ENCODE assay signal across 16 cellular contexts in the genomic region with DNA sequence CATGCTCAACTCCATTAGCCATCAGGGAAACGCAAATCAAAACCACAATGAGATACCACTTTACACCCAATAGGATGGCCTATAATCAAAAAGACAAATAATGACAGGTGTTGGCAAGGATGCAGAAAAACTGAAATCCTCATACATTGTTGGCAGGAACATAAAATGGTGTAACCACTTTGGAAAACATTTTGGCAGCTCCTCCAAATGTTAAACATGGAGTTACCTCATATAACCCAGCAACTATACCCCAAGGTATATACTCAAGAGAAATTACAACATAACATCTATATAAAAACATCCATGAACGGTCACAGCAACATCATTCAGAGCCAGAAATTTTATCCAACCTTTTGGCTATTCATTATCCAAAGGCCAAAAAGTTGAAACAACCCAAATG. TPM values are rescaled to one million over a fixed set of nuclear protein-coding genes. Genes with fewer than 3 reads are reported as not detected.
DNase-seq lines count a peak whose midpoint lies in the region; ATAC-seq and TF ChIP-seq lines count a peak whose summit lies in the region.
"Had no signal": no experiment of that assay in that cellular context is flagged by ENCODE, and none has a peak within 500 bp of the region (broad histone marks: within the 10 kb centered on the region; RNA-seq: fewer than 3 reads in every experiment).

No MANE protein-coding gene starts in this region.

- 82 to 94% (median 90%) methylated on average over 2 of the region's 2 CpGs for WGBS in stomach, 5 donors

- no peaks in the 10 kb centered on the region for H3K9me3 ChIP-seq in stomach

- no peak for TF ChIP-seq POLR2A in stomach (IDR thresholded peaks at IDR 0.05)

- H3K27me3 ChIP-seq in stomach = no peaks in the 10 kb centered on the region

- ATAC-seq in natural killer cell (no peak), HG03354 (IDR thresholded peaks at IDR 0.05; ENCODE audit: poor library complexity, severe bottlenecking, unreplicated experiment) (no peak)
- ATAC-seq: GM23338, T-helper 17 cell had no signal

- no peak for TF ChIP-seq EP300 in stomach (IDR thresholded peaks at IDR 0.05)

- no peak for TF ChIP-seq CTCF in CD14-positive monocyte (IDR thresholded peaks at IDR 0.05)
- no peak for TF ChIP-seq CTCF in natural killer cell (IDR thresholded peaks at IDR 0.05)
- TF ChIP-seq CTCF in stomach (IDR thresholded peaks at IDR 0.05) = no peak

- H3K9me3 Mint-ChIP-seq in CD14-positive monocyte (no peaks in the 10 kb centered on the region), natural killer cell (no peaks in the 10 kb centered on the region)
- H3K9me3 Mint-ChIP-seq: CD4-positive, alpha-beta memory T cell; GM23338 had no signal

- H3K27ac Mint-ChIP-seq in CD14-positive monocyte (peak overlapping the region in 5 of 7 donors; percentile 35 to 92 (median 68)), natural killer cell (peak overlapping the region; percentile 67 to 86)
- H3K27ac Mint-ChIP-seq: GM23338, T-helper 17 cell had no signal

- no peak overlapping the region for H3K27ac ChIP-seq in stomach
- H3K27ac ChIP-seq: KMS-11 had no signal

- DNase-seq in CD14-positive monocyte (ENCODE audit: low spot score) (no peak), NCI-H1105 (lab: John Stamatoyannopoulos, UW) (peak; percentile 17), NCI-H69 (lab: John Stamatoyannopoulos, UW) (peak; percentile 9), natural killer cell (no peak), stomach (no peak), NCI-H2171 (lab: John Stamatoyannopoulos, UW) (no peak), mesenteric fat pad (ENCODE audit: low spot score) (no peak)
- DNase-seq: CD4-positive, alpha-beta memory T cell; GF-D8; NCI-H2171 treated with DMSO at 0.1 percent for 48 hours; NCI-H526; SHP77 treated with DMSO at 0.1 percent for 48 hours; T-helper 17 cell had no signal

- peaks cover 17% of the 10 kb centered on the region for H3K4me1 Mint-ChIP-seq in CD14-positive monocyte
- peaks cover 35 to 39% of the 10 kb centered on the region in 2 donors for H3K4me1 Mint-ChIP-seq in natural killer cell
- H3K4me1 Mint-ChIP-seq: GM23338 had no signal

- peaks cover 0 to 60% (median 53%) of the 10 kb centered on the region in 4 donors for H3K36me3 ChIP-seq in stomach

- no peak overlapping the region for H3K4me3 Mint-ChIP-seq in CD14-positive monocyte
- no peak overlapping the region for H3K4me3 Mint-ChIP-seq in natural killer cell
- H3K4me3 Mint-ChIP-seq: GM23338, T-helper 17 cell had no signal

- H3K27me3 Mint-ChIP-seq in CD14-positive monocyte (ENCODE audit: low read depth in 3 of 3) (no peaks in the 10 kb centered on the region), natural killer cell (ENCODE audit: low read depth in 2 of 2) (no peaks in the 10 kb centered on the region)
- H3K27me3 Mint-ChIP-seq: CD4-positive, alpha-beta memory T cell; T-helper 17 cell had no signal

- no peak overlapping the region for H3K4me3 ChIP-seq in stomach
- H3K4me3 ChIP-seq: GM23338 had no signal

- H3K36me3 Mint-ChIP-seq in CD14-positive monocyte = peaks cover 44 to 69% of the 10 kb centered on the region in 2 donors
- H3K36me3 Mint-ChIP-seq in natural killer cell = no peaks in the 10 kb centered on the region

- intact Hi-C loops in CD14-positive monocyte (cut with micrococcal nuclease) (loop anchor here in 1 of 2 donors (5.0 kb wide), 2 partner anchors 43 to 63 kb away; no protein-coding TSS in a partner anchor), natural killer cell (cut with micrococcal nuclease) (no loop called here), stomach (cut with DNase I; ENCODE audit: low total_unique reads) (no loop called here)

- H3K4me1 ChIP-seq in stomach = peaks cover 0 to 27% (median 17%) of the 10 kb centered on the region in 4 donors

RNA-seq across cellular contexts. Expression of a gene that starts 11.6 kb away (rescaled TPM):
- polyA plus RNA-seq in CD14-positive monocyte (1 to 10 TPM; 5.1 to 5.8 TPM), stomach (10 to 100 TPM in 2 of 3 donors, 1 to 10 TPM in 1; 6.3 to 12.7 (median 10.9) TPM)
- total RNA-seq in natural killer cell (100 to 1,000 TPM; 105 to 107 (median 107) TPM), stomach (10 to 100 TPM; 40.3 to 63.3 (median 50.9) TPM), mesenteric fat pad (71.7 TPM)

Comparison
In these comparisons a context has a peak if more than half of its experiments do, and no peak if none do; other contexts are left out.
1. DNase-seq: peak in NCI-H1105 (single experiment) and NCI-H69 (single experiment); none in CD14-positive monocyte (single experiment), natural killer cell (single experiment), stomach (single experiment), NCI-H2171 (single experiment) and mesenteric fat pad (single experiment).